16 cellular contexts compared by ENCODE assay signal in the genomic region with DNA sequence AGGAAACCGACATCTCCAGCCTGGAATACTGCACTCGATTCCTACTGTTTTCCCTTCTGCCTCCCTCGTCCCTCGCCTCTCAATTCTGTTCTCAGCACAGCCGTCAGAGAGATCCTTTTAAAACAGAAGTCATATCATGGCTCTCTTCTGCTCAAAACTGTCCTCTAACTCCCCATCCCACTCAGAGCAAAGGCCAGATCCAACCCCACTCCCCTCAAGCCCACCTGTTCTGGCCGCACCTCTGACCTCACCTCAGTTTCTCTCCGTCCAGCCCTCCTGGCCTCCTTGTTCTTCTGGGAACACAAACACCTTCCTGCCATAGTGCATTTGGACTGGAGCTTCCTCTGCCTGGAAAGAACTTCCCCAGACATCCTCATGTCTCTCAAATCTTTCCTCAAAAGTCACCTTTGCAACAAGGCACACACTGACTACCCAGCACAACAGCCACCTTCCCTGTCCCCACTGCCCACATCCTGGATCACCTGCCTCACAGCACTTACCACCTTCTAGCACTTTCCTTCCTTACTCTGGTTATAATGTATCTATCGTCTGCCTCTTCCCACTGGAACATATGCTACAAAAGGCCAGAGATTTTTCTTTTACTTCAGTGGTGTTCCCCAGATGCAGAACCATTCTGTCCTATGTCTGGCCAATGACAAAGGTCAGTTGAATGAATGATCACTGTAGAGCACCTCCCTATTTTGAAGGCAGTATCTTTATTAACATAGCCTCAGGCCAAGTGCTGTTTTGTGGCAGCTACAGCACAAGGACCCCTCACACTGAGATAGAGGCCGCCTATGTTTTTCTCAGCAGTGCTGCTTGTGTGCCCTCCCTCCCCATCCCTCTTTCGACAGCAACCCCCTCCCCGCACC. TPM values are rescaled to one million over a fixed set of nuclear protein-coding genes. Genes with fewer than 3 reads are reported as not detected.
DNase-seq lines count a peak whose midpoint lies in the region; ATAC-seq and TF ChIP-seq lines count a peak whose summit lies in the region.
"Had no signal": no experiment of that assay in that cellular context is flagged by ENCODE, and none has a peak within 500 bp of the region (broad histone marks: within the 10 kb centered on the region; RNA-seq: fewer than 3 reads in every experiment).

No MANE protein-coding gene starts in this region.

- H3K27me3 Mint-ChIP-seq in activated T-helper 2 cell treated with anti-CD3 and anti-CD28 coated beads, Interferon-gamma antibody, Interleukin-2, Interleukin-4, amounts not matched to agents 10 μg/mL and 5 μg/mL and 100 μg/mL, durations not matched to agents 14 hours and 24 hours and 36 hours (ENCODE audit: low read depth), result no peaks in the 10 kb centered on the region
- H3K27me3 Mint-ChIP-seq in naive thymus-derived CD4-positive, alpha-beta T cell, result peaks cover 0 to 8% (median 0%) of the 10 kb centered on the region in 5 donors

- H4K20me1 ChIP-seq in PC-3 (ENCODE audit: low read length), result no peaks in the 10 kb centered on the region

- peak overlapping the region; percentile 28 for H3K27ac ChIP-seq in naive thymus-derived CD4-positive, alpha-beta T cell (ENCODE audit: low read depth, low read length)
- no peak overlapping the region for H3K27ac ChIP-seq in PC-3 (ENCODE audit: low read length)
- H3K27ac ChIP-seq: heart right ventricle, right atrium auricular region had no signal

- no peak overlapping the region for H3K4me2 ChIP-seq in PC-3 (ENCODE audit: low read length)

- peaks cover 33% of the 10 kb centered on the region for H3K4me1 Mint-ChIP-seq in activated T-helper 2 cell treated with anti-CD3 and anti-CD28 coated beads, Interferon-gamma antibody, Interleukin-2, Interleukin-4, amounts not matched to agents 10 μg/mL and 5 μg/mL and 100 μg/mL, durations not matched to agents 14 hours and 24 hours and 36 hours (ENCODE audit: low read depth)
- peaks cover 38 to 69% (median 60%) of the 10 kb centered on the region in 7 donors for H3K4me1 Mint-ChIP-seq in naive thymus-derived CD4-positive, alpha-beta T cell

- H3K27me3 ChIP-seq in naive thymus-derived CD4-positive, alpha-beta T cell (ENCODE audit: control insufficient read depth in 2 of 2, insufficient read depth in 2 of 2, low read length in 2 of 2), result no peaks in the 10 kb centered on the region
- 0 out of 2 replicates have a peak, but pooled peaks cover 6% of the 10 kb centered on the region for H3K27me3 ChIP-seq in PC-3 (ENCODE audit: low read length)
- H3K27me3 ChIP-seq: heart right ventricle, right atrium auricular region had no signal

- H3K36me3 Mint-ChIP-seq in activated T-helper 2 cell treated with anti-CD3 and anti-CD28 coated beads, Interferon-gamma antibody, Interleukin-2, Interleukin-4, amounts not matched to agents 10 μg/mL and 5 μg/mL and 100 μg/mL, durations not matched to agents 14 hours and 24 hours and 36 hours (ENCODE audit: low read depth), result peaks cover 52% of the 10 kb centered on the region
- peaks cover 0 to 46% (median 41%) of the 10 kb centered on the region in 5 donors for H3K36me3 Mint-ChIP-seq in naive thymus-derived CD4-positive, alpha-beta T cell

- peak overlapping the region; percentile 93 for H3K4me3 Mint-ChIP-seq in activated T-helper 2 cell treated with anti-CD3 and anti-CD28 coated beads, Interferon-gamma antibody, Interleukin-2, Interleukin-4, amounts not matched to agents 10 μg/mL and 5 μg/mL and 100 μg/mL, durations not matched to agents 14 hours and 24 hours and 36 hours (ENCODE audit: low read depth)
- H3K4me3 Mint-ChIP-seq in naive thymus-derived CD4-positive, alpha-beta T cell, result peak overlapping the region; percentile 80 to 100 (median 98)

- no peak overlapping the region for H3K9ac ChIP-seq in PC-3 (ENCODE audit: low read length)

- H2AFZ ChIP-seq in PC-3 (ENCODE audit: low read length), result no peak overlapping the region

- peak overlapping the region; percentile 33 for H3K4me3 ChIP-seq in naive thymus-derived CD4-positive, alpha-beta T cell (ENCODE audit: low read length)
- no peak overlapping the region for H3K4me3 ChIP-seq in PC-3 (ENCODE audit: low read length)
- H3K4me3 ChIP-seq: right atrium auricular region had no signal

- no peak for TF ChIP-seq CTCF in PC-3 (conservative IDR thresholded peaks at IDR 0.05; ENCODE audit: low read depth, low read length)

- no TSS peak for BruUV-seq in PC-3 (replicated peaks; lab: Mats Ljungman, UMichigan)

- no peaks in the 10 kb centered on the region for H3K9me3 Mint-ChIP-seq in activated T-helper 2 cell treated with anti-CD3 and anti-CD28 coated beads, Interferon-gamma antibody, Interleukin-2, Interleukin-4, amounts not matched to agents 10 μg/mL and 5 μg/mL and 100 μg/mL, durations not matched to agents 14 hours and 24 hours and 36 hours
- peaks cover 0 to 11% (median 0%) of the 10 kb centered on the region in 11 donors for H3K9me3 Mint-ChIP-seq in naive thymus-derived CD4-positive, alpha-beta T cell

- no peaks in the 10 kb centered on the region for H3K79me2 ChIP-seq in PC-3 (ENCODE audit: low read length)

- H3K27ac Mint-ChIP-seq in activated T-helper 2 cell treated with anti-CD3 and anti-CD28 coated beads, Interferon-gamma antibody, Interleukin-2, Interleukin-4, amounts not matched to agents 10 μg/mL and 5 μg/mL and 100 μg/mL, durations not matched to agents 14 hours and 24 hours and 36 hours, result peak overlapping the region; percentile 56
- peak overlapping the region; percentile 56 to 100 (median 84) for H3K27ac Mint-ChIP-seq in naive thymus-derived CD4-positive, alpha-beta T cell

- peak; percentile 44 for TF ChIP-seq POLR2A in GM10847 (IDR thresholded peaks at IDR 0.05; ENCODE audit: extremely low read depth, insufficient read length)

- ATAC-seq in naive thymus-derived CD4-positive, alpha-beta T cell, result no peak
- ATAC-seq in PC-3 (no peak), GM19324 (IDR thresholded peaks at IDR 0.05; ENCODE audit: low FRiP score, unreplicated experiment) (no peak), Right ventricle myocardium superior (ENCODE audit: poor library complexity) (no peak)
- ATAC-seq: heart right ventricle had no signal

- intact Hi-C loops in activated T-helper 2 cell treated with anti-CD3 and anti-CD28 coated beads, Interferon-gamma antibody, Interleukin-2, Interleukin-4, amounts not matched to agents 10 μg/mL and 5 μg/mL and 100 μg/mL, durations not matched to agents 14 hours and 24 hours and 36 hours (cut with micrococcal nuclease), result no loop called here
- intact Hi-C loops in naive thymus-derived CD4-positive, alpha-beta T cell (cut with micrococcal nuclease), result loop anchor here in 1 of 2 donors (2.0 to 10.0 kb wide), 2 partner anchors 20 to 1468 kb away; no protein-coding TSS in a partner anchor
- intact Hi-C loops in PC-3 (cut with micrococcal nuclease), result no loop called here
- intact Hi-C loops in Right ventricle myocardium superior (cut with DNase I), result loop anchor here (5.0 kb wide), 1 partner anchor 85 kb away; no protein-coding TSS in a partner anchor

- H3K4me1 ChIP-seq in naive thymus-derived CD4-positive, alpha-beta T cell (ENCODE audit: control insufficient read depth in 2 of 2, insufficient read depth in 2 of 2, low read length in 2 of 2), result peaks cover 32% of the 10 kb centered on the region in 2 donors
- H3K4me1 ChIP-seq in PC-3 (ENCODE audit: insufficient read depth, low read length), result no peaks in the 10 kb centered on the region

- no peaks in the 10 kb centered on the region for H3F3A ChIP-seq in PC-3 (ENCODE audit: low read length, unreplicated experiment)

- DNase-seq in M059J (ENCODE audit: low read depth), result peak; percentile 62
- DNase-seq in activated T-helper 2 cell treated with anti-CD3 and anti-CD28 coated beads, Interferon-gamma antibody, Interleukin-2, Interleukin-4, amounts not matched to agents 10 μg/mL and 5 μg/mL and 100 μg/mL, durations not matched to agents 14 hours and 24 hours and 36 hours (ENCODE audit: low spot score), result no peak
- DNase-seq in naive thymus-derived CD4-positive, alpha-beta T cell, result peak in 6 of 9 donors; percentile 19 to 47 (median 36)
- no peak for DNase-seq in PC-3
- DNase-seq in NCI-H510A treated with DMSO at 0.1 percent for 48 hours (lab: John Stamatoyannopoulos, UW), result no peak
- DNase-seq in Right ventricle myocardium superior, result no peak
- DNase-seq: C1 segment of cervical spinal cord, erythroblast, GF-D8, heart right ventricle, KBM-7, NCI-H187 treated with DMSO at 0.1 percent for 48 hours, NCI-H774 had no signal

- CTCF ChIA-PET in naive thymus-derived CD4-positive, alpha-beta T cell (lab: Charles Lee), result no interaction called here
- CTCF ChIA-PET in PC-3 (lab: Charles Lee), result no interaction called here

- POLR2A ChIA-PET in naive thymus-derived CD4-positive, alpha-beta T cell (lab: Charles Lee), result interaction anchor here (0.6 to 4.6 kb wide), 16 partner anchors 10 to 194 kb away, joined by 3 to 75 read pairs (median 6); partner anchors contain the start of genes CCHCR1 and TCF19
- POLR2A ChIA-PET in PC-3 (lab: Charles Lee; ENCODE audit: unreplicated experiment), result no interaction called here

- peaks cover 18 to 38% (median 32%) of the 10 kb centered on the region in 3 experiments for H3K36me3 ChIP-seq in naive thymus-derived CD4-positive, alpha-beta T cell (ENCODE audit: control insufficient read depth in 2 of 3, insufficient read depth in 3 of 3, low read length in 3 of 3)
- H3K36me3 ChIP-seq in PC-3 (ENCODE audit: low read depth, low read length), result no peaks in the 10 kb centered on the region

- H3K9me2 ChIP-seq in PC-3 (replicated peaks; ENCODE audit: low read length), result no peaks in the 10 kb centered on the region

- H3K9me3 ChIP-seq in naive thymus-derived CD4-positive, alpha-beta T cell (ENCODE audit: control insufficient read depth in 2 of 3, low read length in 3 of 3), result no peaks in the 10 kb centered on the region
- no peaks in the 10 kb centered on the region for H3K9me3 ChIP-seq in PC-3 (ENCODE audit: low read length)
- H3K9me3 ChIP-seq: heart right ventricle, right atrium auricular region had no signal

RNA-seq across cellular contexts. Expression of gene HLA-B, which starts 4.2 kb away (rescaled TPM):
- 5,375 and 6,541 TPM in 2 replicates for total RNA-seq in M059J (2014; rRNA removed; shearing (Covaris generic))
- 3,580 and 3,693 TPM in 2 replicates for total RNA-seq in activated T-helper 2 cell treated with anti-CD3 and anti-CD28 coated beads, Interferon-gamma antibody, Interleukin-2, Interleukin-4, amounts not matched to agents 10 μg/mL and 5 μg/mL and 100 μg/mL, durations not matched to agents 14 hours and 24 hours and 36 hours
- 1,000 to 10,000 TPM; 5,136 to 7,364 (median 5,516) TPM for total RNA-seq in naive thymus-derived CD4-positive, alpha-beta T cell
- polyA plus RNA-seq in naive thymus-derived CD4-positive, alpha-beta T cell, result 1,000 to 10,000 TPM; 5,467 to 7,459 TPM
- total RNA-seq in PC-3 (2014; rRNA removed), result 55.4 and 168 TPM in 2 replicates
- 398 TPM for total RNA-seq in Right ventricle myocardium superior

RNA-seq across cellular contexts. Expression of gene MICA, which starts 50.7 kb away (rescaled TPM):
- 155 and 164 TPM in 2 replicates for total RNA-seq in M059J (2014; rRNA removed; shearing (Covaris generic))
- 5.6 and 6.0 TPM in 2 replicates for total RNA-seq in activated T-helper 2 cell treated with anti-CD3 and anti-CD28 coated beads, Interferon-gamma antibody, Interleukin-2, Interleukin-4, amounts not matched to agents 10 μg/mL and 5 μg/mL and 100 μg/mL, durations not matched to agents 14 hours and 24 hours and 36 hours
- 10 to 100 TPM; 12.1 to 17.4 (median 15.2) TPM for total RNA-seq in naive thymus-derived CD4-positive, alpha-beta T cell
- 1 to 10 TPM; 4.3 to 8.4 TPM for polyA plus RNA-seq in naive thymus-derived CD4-positive, alpha-beta T cell
- total RNA-seq in PC-3 (2014; rRNA removed) (33.1 and 35.0 TPM in 2 replicates), Right ventricle myocardium superior (9.2 TPM)

Comparison
In these comparisons a context has a peak if more than half of its experiments do, and no peak if none do; other contexts are left out.
1. DNase-seq: peak in M059J (single experiment) and naive thymus-derived CD4-positive, alpha-beta T cell (6 of 9); none in activated T-helper 2 cell treated with anti-CD3 and anti-CD28 coated beads, Interferon-gamma antibody, Interleukin-2, Interleukin-4, amounts not matched to agents 10 μg/mL and 5 μg/mL and 100 μg/mL, durations not matched to agents 14 hours and 24 hours and 36 hours (single experiment), PC-3 (single experiment), NCI-H510A treated with DMSO at 0.1 percent for 48 hours (single experiment) and Right ventricle myocardium superior (single experiment).